In the genomic region with DNA sequence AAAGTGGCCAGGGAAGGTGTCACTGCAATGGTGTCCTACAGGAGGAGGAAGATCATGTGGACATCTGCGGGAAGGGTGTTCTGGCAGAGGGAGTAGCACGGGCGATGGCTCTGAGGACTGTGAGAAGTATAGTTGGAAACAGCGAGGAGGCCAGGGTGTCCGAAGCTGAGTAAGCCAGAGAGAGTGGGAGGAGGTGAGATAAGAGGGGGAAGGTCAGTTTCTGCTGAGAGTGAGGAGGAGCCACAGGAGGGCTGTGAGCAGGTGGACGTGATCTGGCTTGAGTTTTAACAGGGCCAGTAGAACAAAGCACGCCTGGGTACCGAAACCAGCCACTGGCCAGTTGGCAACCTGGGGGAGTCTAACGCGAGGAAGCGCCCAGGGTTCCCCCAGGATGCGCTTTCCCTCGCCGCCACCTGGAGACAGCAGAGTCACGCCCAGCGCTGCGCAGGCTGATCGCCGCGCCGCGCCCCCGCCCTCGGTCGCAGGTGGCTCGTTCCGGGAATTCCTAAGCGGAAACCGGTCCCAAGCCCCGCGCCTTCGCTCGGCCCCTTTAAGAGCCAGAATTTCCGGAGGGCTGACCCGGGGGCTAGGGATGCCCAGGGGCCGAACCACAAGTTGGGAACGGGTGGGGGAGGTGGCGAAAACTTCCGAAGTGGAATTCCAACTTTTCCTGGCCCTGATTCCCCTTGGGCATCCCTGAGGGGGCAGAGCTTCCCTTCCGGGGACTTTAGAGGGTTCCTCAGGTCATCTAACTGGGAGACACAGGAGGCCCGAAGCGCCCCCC, we compare ENCODE assay signal across 1 cellular context.
TF ChIP-seq lines count a peak whose summit lies in the region.

No MANE protein-coding gene starts in this region.

TF ChIP-seq in GM12878, 131 proteins besides CTCF, POLR2A, EP300 and RAD21 (continued from another document and continues in another):
- TF ChIP-seq CEBPB (IDR thresholded peaks at IDR 0.05; ENCODE audit: borderline replicate concordance in 1 of 2, low read depth in 2 of 2, low read length in 2 of 2) (no peak), SMAD5 (IDR thresholded peaks at IDR 0.05; ENCODE audit: low read depth) (no peak), POLR2AphosphoS2 (IDR thresholded peaks at IDR 0.05; ENCODE audit: low read depth, low read length) (no peak), EZH2 (IDR thresholded peaks at IDR 0.05; ENCODE audit: borderline replicate concordance, control insufficient read depth, low read depth, low read length) (no peak), NFXL1 (IDR thresholded peaks at IDR 0.05; ENCODE audit: borderline replicate concordance) (no peak), POU2F2 (IDR thresholded peaks at IDR 0.05; ENCODE audit: borderline replicate concordance, low read depth, low read length) (no peak; the same call in 2 of the 3 replicates), JUND (IDR thresholded peaks at IDR 0.05; ENCODE audit: low read depth, low read length) (peak; percentile 34; the same call in 1 of the 2 replicates), ZNF24 (IDR thresholded peaks at IDR 0.05) (no peak), MXI1 (IDR thresholded peaks at IDR 0.05; ENCODE audit: low read depth, low read length) (no peak), TARDBP (IDR thresholded peaks at IDR 0.05; ENCODE audit: borderline replicate concordance) (no peak), SRF (IDR thresholded peaks at IDR 0.05; ENCODE audit: low read depth in 2 of 2, low read length in 2 of 2) (no peak), ZZZ3 (IDR thresholded peaks at IDR 0.05; ENCODE audit: control insufficient read depth, insufficient read length, low read depth) (no peak), CHD4 (IDR thresholded peaks at IDR 0.05) (no peak), SREBF1 (IDR thresholded peaks at IDR 0.05; ENCODE audit: low read length) (no peak), BACH1 (IDR thresholded peaks at IDR 0.05; ENCODE audit: borderline replicate concordance) (no peak), CBX3 (IDR thresholded peaks at IDR 0.05; ENCODE audit: borderline replicate concordance, low read depth) (no peak), MEF2B (IDR thresholded peaks at IDR 0.05; ENCODE audit: partially characterized antibody, poor library complexity, severe bottlenecking) (peak; percentile 11), ETV6 (conservative IDR thresholded peaks at IDR 0.05 in 1 of 2, IDR thresholded peaks at IDR 0.05 in 1 of 2; ENCODE audit: borderline replicate concordance in 1 of 2, low read depth in 1 of 2) (no peak), DPF2 (IDR thresholded peaks at IDR 0.05) (0 out of 2 replicates have a peak, but pooled peaks have one; percentile 49), MYC (IDR thresholded peaks at IDR 0.05; ENCODE audit: insufficient read depth, insufficient read length, insufficient replicate concordance, low read length, severe bottlenecking) (no peak), SIX5 (IDR thresholded peaks at IDR 0.05; ENCODE audit: low read depth, low read length, severe bottlenecking) (no peak), NRF1 (conservative IDR thresholded peaks at IDR 0.05; ENCODE audit: low read depth, low read length) (peak; percentile 37), ZNF274 (IDR thresholded peaks at IDR 0.05; ENCODE audit: insufficient read depth, insufficient read length) (no peak), STAT1 (conservative IDR thresholded peaks at IDR 0.05) (no peak), NR2C1 (IDR thresholded peaks at IDR 0.05) (no peak), ZNF384 (IDR thresholded peaks at IDR 0.05; ENCODE audit: borderline replicate concordance, low read depth, low read length) (no peak), SP1 (IDR thresholded peaks at IDR 0.05; ENCODE audit: low read depth, low read length) (peak; percentile 22), BCL11A (IDR thresholded peaks at IDR 0.05; ENCODE audit: low read depth, low read length) (0 out of 2 replicates have a peak, but pooled peaks have one; percentile 11), YBX1 (IDR thresholded peaks at IDR 0.05) (no peak)
- TF ChIP-seq, protein P1, sequence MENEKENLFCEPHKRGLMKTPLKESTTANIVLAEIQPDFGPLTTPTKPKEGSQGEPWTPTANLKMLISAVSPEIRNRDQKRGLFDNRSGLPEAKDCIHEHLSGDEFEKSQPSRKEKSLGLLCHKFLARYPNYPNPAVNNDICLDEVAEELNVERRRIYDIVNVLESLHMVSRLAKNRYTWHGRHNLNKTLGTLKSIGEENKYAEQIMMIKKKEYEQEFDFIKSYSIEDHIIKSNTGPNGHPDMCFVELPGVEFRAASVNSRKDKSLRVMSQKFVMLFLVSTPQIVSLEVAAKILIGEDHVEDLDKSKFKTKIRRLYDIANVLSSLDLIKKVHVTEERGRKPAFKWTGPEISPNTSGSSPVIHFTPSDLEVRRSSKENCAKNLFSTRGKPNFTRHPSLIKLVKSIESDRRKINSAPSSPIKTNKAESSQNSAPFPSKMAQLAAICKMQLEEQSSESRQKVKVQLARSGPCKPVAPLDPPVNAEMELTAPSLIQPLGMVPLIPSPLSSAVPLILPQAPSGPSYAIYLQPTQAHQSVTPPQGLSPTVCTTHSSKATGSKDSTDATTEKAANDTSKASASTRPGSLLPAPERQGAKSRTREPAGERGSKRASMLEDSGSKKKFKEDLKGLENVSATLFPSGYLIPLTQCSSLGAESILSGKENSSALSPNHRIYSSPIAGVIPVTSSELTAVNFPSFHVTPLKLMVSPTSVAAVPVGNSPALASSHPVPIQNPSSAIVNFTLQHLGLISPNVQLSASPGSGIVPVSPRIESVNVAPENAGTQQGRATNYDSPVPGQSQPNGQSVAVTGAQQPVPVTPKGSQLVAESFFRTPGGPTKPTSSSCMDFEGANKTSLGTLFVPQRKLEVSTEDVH (IDR thresholded peaks at IDR 0.05; ENCODE audit: low read depth, partially characterized antibody) = no peak
- TF ChIP-seq, protein P2, sequence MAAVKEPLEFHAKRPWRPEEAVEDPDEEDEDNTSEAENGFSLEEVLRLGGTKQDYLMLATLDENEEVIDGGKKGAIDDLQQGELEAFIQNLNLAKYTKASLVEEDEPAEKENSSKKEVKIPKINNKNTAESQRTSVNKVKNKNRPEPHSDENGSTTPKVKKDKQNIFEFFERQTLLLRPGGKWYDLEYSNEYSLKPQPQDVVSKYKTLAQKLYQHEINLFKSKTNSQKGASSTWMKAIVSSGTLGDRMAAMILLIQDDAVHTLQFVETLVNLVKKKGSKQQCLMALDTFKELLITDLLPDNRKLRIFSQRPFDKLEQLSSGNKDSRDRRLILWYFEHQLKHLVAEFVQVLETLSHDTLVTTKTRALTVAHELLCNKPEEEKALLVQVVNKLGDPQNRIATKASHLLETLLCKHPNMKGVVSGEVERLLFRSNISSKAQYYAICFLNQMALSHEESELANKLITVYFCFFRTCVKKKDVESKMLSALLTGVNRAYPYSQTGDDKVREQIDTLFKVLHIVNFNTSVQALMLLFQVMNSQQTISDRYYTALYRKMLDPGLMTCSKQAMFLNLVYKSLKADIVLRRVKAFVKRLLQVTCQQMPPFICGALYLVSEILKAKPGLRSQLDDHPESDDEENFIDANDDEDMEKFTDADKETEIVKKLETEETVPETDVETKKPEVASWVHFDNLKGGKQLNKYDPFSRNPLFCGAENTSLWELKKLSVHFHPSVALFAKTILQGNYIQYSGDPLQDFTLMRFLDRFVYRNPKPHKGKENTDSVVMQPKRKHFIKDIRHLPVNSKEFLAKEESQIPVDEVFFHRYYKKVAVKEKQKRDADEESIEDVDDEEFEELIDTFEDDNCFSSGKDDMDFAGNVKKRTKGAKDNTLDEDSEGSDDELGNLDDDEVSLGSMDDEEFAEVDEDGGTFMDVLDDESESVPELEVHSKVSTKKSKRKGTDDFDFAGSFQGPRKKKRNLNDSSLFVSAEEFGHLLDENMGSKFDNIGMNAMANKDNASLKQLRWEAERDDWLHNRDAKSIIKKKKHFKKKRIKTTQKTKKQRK (IDR thresholded peaks at IDR 0.05; ENCODE audit: low read depth, low read length) = no peak
- TF ChIP-seq, protein P3, sequence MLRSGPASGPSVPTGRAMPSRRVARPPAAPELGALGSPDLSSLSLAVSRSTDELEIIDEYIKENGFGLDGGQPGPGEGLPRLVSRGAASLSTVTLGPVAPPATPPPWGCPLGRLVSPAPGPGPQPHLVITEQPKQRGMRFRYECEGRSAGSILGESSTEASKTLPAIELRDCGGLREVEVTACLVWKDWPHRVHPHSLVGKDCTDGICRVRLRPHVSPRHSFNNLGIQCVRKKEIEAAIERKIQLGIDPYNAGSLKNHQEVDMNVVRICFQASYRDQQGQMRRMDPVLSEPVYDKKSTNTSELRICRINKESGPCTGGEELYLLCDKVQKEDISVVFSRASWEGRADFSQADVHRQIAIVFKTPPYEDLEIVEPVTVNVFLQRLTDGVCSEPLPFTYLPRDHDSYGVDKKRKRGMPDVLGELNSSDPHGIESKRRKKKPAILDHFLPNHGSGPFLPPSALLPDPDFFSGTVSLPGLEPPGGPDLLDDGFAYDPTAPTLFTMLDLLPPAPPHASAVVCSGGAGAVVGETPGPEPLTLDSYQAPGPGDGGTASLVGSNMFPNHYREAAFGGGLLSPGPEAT (IDR thresholded peaks at IDR 0.05; ENCODE audit: low read depth) = no peak; the same call in none of the 2 replicates
- TF ChIP-seq, protein P4, sequence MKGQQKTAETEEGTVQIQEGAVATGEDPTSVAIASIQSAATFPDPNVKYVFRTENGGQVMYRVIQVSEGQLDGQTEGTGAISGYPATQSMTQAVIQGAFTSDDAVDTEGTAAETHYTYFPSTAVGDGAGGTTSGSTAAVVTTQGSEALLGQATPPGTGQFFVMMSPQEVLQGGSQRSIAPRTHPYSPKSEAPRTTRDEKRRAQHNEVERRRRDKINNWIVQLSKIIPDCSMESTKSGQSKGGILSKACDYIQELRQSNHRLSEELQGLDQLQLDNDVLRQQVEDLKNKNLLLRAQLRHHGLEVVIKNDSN (IDR thresholded peaks at IDR 0.05; ENCODE audit: borderline replicate concordance, extremely low read length, insufficient read depth, low read depth, low read length) = no peak
- TF ChIP-seq, protein P5, sequence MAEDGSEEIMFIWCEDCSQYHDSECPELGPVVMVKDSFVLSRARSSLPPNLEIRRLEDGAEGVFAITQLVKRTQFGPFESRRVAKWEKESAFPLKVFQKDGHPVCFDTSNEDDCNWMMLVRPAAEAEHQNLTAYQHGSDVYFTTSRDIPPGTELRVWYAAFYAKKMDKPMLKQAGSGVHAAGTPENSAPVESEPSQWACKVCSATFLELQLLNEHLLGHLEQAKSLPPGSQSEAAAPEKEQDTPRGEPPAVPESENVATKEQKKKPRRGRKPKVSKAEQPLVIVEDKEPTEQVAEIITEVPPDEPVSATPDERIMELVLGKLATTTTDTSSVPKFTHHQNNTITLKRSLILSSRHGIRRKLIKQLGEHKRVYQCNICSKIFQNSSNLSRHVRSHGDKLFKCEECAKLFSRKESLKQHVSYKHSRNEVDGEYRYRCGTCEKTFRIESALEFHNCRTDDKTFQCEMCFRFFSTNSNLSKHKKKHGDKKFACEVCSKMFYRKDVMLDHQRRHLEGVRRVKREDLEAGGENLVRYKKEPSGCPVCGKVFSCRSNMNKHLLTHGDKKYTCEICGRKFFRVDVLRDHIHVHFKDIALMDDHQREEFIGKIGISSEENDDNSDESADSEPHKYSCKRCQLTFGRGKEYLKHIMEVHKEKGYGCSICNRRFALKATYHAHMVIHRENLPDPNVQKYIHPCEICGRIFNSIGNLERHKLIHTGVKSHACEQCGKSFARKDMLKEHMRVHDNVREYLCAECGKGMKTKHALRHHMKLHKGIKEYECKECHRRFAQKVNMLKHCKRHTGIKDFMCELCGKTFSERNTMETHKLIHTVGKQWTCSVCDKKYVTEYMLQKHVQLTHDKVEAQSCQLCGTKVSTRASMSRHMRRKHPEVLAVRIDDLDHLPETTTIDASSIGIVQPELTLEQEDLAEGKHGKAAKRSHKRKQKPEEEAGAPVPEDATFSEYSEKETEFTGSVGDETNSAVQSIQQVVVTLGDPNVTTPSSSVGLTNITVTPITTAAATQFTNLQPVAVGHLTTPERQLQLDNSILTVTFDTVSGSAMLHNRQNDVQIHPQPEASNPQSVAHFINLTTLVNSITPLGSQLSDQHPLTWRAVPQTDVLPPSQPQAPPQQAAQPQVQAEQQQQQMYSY (CRISPR knock-in tag; IDR thresholded peaks at IDR 0.05) = no peak
- TF ChIP-seq, protein P6, sequence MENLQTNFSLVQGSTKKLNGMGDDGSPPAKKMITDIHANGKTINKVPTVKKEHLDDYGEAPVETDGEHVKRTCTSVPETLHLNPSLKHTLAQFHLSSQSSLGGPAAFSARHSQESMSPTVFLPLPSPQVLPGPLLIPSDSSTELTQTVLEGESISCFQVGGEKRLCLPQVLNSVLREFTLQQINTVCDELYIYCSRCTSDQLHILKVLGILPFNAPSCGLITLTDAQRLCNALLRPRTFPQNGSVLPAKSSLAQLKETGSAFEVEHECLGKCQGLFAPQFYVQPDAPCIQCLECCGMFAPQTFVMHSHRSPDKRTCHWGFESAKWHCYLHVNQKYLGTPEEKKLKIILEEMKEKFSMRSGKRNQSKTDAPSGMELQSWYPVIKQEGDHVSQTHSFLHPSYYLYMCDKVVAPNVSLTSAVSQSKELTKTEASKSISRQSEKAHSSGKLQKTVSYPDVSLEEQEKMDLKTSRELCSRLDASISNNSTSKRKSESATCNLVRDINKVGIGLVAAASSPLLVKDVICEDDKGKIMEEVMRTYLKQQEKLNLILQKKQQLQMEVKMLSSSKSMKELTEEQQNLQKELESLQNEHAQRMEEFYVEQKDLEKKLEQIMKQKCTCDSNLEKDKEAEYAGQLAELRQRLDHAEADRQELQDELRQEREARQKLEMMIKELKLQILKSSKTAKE (IDR thresholded peaks at IDR 0.05; ENCODE audit: low read depth, poor library complexity, severe bottlenecking) = no peak
- TF ChIP-seq, protein P7, sequence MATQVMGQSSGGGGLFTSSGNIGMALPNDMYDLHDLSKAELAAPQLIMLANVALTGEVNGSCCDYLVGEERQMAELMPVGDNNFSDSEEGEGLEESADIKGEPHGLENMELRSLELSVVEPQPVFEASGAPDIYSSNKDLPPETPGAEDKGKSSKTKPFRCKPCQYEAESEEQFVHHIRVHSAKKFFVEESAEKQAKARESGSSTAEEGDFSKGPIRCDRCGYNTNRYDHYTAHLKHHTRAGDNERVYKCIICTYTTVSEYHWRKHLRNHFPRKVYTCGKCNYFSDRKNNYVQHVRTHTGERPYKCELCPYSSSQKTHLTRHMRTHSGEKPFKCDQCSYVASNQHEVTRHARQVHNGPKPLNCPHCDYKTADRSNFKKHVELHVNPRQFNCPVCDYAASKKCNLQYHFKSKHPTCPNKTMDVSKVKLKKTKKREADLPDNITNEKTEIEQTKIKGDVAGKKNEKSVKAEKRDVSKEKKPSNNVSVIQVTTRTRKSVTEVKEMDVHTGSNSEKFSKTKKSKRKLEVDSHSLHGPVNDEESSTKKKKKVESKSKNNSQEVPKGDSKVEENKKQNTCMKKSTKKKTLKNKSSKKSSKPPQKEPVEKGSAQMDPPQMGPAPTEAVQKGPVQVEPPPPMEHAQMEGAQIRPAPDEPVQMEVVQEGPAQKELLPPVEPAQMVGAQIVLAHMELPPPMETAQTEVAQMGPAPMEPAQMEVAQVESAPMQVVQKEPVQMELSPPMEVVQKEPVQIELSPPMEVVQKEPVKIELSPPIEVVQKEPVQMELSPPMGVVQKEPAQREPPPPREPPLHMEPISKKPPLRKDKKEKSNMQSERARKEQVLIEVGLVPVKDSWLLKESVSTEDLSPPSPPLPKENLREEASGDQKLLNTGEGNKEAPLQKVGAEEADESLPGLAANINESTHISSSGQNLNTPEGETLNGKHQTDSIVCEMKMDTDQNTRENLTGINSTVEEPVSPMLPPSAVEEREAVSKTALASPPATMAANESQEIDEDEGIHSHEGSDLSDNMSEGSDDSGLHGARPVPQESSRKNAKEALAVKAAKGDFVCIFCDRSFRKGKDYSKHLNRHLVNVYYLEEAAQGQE (IDR thresholded peaks at IDR 0.05; ENCODE audit: low read depth, low read length) = no peak
